ENCODE assay signal across 1 cellular context in the genomic region with DNA sequence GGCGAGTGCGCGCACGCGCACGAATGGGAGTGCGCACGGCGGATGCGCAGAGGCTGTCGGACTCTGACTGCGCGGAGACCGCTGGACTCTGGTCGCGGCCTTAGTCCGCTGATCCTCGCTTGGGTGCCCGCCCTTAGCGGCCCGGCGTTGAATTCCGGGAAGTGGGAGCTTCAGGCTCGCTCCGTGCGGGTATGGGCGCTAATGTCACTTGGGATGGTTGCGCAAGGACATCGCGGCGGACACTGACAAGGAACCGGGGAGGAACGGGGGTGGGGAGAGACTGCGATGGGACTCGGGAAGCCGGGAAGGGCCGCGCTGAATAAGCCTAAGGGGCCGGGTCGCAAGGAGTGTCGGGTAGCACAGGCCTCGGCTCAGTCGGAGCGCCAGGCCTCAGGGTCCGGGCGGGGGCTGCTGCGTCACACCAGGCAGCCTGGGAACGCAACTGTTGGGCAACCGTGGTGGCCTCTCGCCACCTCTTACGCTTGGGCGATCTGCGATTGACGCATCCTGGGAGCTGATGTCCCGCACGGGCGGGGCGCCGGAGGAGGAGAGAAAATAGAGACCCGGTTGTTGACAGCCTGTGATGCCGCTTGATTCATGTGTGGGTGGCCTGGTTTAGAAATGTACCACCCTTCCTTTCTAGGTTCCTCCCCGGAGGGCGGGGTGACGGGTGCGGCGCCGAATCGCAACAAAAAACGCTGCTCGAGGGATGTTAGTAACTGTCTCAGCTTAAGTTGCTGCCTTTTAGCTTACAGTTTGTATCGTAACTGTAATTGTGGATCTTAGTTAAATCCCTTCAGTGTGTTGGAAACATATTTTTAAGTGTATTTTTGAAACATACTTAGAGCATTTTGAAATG.
TF ChIP-seq lines count a peak whose summit lies in the region.

No MANE protein-coding gene starts in this region.

TF ChIP-seq in K562, 482 proteins besides CTCF, POLR2A, EP300 and RAD21 (continued from another document and continues in another):
- no peak for TF ChIP-seq MCM3 (IDR thresholded peaks at IDR 0.05)
- TF ChIP-seq, protein P1, sequence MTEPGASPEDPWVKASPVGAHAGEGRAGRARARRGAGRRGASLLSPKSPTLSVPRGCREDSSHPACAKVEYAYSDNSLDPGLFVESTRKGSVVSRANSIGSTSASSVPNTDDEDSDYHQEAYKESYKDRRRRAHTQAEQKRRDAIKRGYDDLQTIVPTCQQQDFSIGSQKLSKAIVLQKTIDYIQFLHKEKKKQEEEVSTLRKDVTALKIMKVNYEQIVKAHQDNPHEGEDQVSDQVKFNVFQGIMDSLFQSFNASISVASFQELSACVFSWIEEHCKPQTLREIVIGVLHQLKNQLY (CRISPR knock-in tag; conservative IDR thresholded peaks at IDR 0.05), result peak; percentile 51 to 87; a peak in 1 of 4 replicates
- TF ChIP-seq ZNF766 (CRISPR knock-in tag; conservative IDR thresholded peaks at IDR 0.05), result no peak; the same call in none of the 2 replicates
- TF ChIP-seq SIRT6 (IDR thresholded peaks at IDR 0.05; ENCODE audit: low read depth, low read length), result no peak
- TF ChIP-seq RHOXF2B (CRISPR knock-in tag; conservative IDR thresholded peaks at IDR 0.05), result 0 out of 2 replicates have a peak, but pooled peaks have one; percentile 51
- TF ChIP-seq, protein P2, sequence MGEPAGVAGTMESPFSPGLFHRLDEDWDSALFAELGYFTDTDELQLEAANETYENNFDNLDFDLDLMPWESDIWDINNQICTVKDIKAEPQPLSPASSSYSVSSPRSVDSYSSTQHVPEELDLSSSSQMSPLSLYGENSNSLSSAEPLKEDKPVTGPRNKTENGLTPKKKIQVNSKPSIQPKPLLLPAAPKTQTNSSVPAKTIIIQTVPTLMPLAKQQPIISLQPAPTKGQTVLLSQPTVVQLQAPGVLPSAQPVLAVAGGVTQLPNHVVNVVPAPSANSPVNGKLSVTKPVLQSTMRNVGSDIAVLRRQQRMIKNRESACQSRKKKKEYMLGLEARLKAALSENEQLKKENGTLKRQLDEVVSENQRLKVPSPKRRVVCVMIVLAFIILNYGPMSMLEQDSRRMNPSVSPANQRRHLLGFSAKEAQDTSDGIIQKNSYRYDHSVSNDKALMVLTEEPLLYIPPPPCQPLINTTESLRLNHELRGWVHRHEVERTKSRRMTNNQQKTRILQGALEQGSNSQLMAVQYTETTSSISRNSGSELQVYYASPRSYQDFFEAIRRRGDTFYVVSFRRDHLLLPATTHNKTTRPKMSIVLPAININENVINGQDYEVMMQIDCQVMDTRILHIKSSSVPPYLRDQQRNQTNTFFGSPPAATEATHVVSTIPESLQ (CRISPR knock-in tag; IDR thresholded peaks at IDR 0.05), result peak; percentile 74
- no peak for TF ChIP-seq FOXJ3 (CRISPR knock-in tag; IDR thresholded peaks at IDR 0.05)
- TF ChIP-seq PHF20 (IDR thresholded peaks at IDR 0.05; ENCODE audit: partially characterized antibody), result peak; percentile 85
- TF ChIP-seq BHLHE40 (IDR thresholded peaks at IDR 0.05; ENCODE audit: low read length), result peak; percentile 76
- TF ChIP-seq, protein P3, sequence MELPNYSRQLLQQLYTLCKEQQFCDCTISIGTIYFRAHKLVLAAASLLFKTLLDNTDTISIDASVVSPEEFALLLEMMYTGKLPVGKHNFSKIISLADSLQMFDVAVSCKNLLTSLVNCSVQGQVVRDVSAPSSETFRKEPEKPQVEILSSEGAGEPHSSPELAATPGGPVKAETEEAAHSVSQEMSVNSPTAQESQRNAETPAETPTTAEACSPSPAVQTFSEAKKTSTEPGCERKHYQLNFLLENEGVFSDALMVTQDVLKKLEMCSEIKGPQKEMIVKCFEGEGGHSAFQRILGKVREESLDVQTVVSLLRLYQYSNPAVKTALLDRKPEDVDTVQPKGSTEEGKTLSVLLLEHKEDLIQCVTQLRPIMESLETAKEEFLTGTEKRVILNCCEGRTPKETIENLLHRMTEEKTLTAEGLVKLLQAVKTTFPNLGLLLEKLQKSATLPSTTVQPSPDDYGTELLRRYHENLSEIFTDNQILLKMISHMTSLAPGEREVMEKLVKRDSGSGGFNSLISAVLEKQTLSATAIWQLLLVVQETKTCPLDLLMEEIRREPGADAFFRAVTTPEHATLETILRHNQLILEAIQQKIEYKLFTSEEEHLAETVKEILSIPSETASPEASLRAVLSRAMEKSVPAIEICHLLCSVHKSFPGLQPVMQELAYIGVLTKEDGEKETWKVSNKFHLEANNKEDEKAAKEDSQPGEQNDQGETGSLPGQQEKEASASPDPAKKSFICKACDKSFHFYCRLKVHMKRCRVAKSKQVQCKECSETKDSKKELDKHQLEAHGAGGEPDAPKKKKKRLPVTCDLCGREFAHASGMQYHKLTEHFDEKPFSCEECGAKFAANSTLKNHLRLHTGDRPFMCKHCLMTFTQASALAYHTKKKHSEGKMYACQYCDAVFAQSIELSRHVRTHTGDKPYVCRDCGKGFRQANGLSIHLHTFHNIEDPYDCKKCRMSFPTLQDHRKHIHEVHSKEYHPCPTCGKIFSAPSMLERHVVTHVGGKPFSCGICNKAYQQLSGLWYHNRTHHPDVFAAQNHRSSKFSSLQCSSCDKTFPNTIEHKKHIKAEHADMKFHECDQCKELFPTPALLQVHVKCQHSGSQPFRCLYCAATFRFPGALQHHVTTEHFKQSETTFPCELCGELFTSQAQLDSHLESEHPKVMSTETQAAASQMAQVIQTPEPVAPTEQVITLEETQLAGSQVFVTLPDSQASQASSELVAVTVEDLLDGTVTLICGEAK (IDR thresholded peaks at IDR 0.05), result peak; percentile 58
- TF ChIP-seq, protein P3 (CRISPR knock-in tag; IDR thresholded peaks at IDR 0.05), result no peak
- TF ChIP-seq ZBTB1 (CRISPR knock-in tag; IDR thresholded peaks at IDR 0.05; ENCODE audit: borderline replicate concordance, low read depth), result no peak
- peak; percentile 62 for TF ChIP-seq TAF1 (IDR thresholded peaks at IDR 0.05; ENCODE audit: control insufficient read depth, extremely low read depth, insufficient read depth, low read length, severe bottlenecking)
- no peak for TF ChIP-seq NCOA2 (IDR thresholded peaks at IDR 0.05; ENCODE audit: partially characterized antibody in 2 of 2)
- TF ChIP-seq ZNF589 (CRISPR knock-in tag; IDR thresholded peaks at IDR 0.05; ENCODE audit: low read depth), result peak; percentile 82; the same call in 1 of the 2 replicates
- TF ChIP-seq ZNF274 (IDR thresholded peaks at IDR 0.05; ENCODE audit: borderline replicate concordance, low read depth, low read length), result no peak
- peak; percentile 63 for TF ChIP-seq DPF2 (IDR thresholded peaks at IDR 0.05)
- peak; percentile 86 for TF ChIP-seq KDM5B (IDR thresholded peaks at IDR 0.05; ENCODE audit: insufficient replicate concordance, low read depth, low read length)
- TF ChIP-seq, protein P4, sequence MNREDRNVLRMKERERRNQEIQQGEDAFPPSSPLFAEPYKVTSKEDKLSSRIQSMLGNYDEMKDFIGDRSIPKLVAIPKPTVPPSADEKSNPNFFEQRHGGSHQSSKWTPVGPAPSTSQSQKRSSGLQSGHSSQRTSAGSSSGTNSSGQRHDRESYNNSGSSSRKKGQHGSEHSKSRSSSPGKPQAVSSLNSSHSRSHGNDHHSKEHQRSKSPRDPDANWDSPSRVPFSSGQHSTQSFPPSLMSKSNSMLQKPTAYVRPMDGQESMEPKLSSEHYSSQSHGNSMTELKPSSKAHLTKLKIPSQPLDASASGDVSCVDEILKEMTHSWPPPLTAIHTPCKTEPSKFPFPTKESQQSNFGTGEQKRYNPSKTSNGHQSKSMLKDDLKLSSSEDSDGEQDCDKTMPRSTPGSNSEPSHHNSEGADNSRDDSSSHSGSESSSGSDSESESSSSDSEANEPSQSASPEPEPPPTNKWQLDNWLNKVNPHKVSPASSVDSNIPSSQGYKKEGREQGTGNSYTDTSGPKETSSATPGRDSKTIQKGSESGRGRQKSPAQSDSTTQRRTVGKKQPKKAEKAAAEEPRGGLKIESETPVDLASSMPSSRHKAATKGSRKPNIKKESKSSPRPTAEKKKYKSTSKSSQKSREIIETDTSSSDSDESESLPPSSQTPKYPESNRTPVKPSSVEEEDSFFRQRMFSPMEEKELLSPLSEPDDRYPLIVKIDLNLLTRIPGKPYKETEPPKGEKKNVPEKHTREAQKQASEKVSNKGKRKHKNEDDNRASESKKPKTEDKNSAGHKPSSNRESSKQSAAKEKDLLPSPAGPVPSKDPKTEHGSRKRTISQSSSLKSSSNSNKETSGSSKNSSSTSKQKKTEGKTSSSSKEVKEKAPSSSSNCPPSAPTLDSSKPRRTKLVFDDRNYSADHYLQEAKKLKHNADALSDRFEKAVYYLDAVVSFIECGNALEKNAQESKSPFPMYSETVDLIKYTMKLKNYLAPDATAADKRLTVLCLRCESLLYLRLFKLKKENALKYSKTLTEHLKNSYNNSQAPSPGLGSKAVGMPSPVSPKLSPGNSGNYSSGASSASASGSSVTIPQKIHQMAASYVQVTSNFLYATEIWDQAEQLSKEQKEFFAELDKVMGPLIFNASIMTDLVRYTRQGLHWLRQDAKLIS (CRISPR knock-in tag; IDR thresholded peaks at IDR 0.05), result peak; percentile 92
- TF ChIP-seq GABPA (tag; conservative IDR thresholded peaks at IDR 0.05; ENCODE audit: low read depth), result peak; percentile 54
- TF ChIP-seq, protein P5, sequence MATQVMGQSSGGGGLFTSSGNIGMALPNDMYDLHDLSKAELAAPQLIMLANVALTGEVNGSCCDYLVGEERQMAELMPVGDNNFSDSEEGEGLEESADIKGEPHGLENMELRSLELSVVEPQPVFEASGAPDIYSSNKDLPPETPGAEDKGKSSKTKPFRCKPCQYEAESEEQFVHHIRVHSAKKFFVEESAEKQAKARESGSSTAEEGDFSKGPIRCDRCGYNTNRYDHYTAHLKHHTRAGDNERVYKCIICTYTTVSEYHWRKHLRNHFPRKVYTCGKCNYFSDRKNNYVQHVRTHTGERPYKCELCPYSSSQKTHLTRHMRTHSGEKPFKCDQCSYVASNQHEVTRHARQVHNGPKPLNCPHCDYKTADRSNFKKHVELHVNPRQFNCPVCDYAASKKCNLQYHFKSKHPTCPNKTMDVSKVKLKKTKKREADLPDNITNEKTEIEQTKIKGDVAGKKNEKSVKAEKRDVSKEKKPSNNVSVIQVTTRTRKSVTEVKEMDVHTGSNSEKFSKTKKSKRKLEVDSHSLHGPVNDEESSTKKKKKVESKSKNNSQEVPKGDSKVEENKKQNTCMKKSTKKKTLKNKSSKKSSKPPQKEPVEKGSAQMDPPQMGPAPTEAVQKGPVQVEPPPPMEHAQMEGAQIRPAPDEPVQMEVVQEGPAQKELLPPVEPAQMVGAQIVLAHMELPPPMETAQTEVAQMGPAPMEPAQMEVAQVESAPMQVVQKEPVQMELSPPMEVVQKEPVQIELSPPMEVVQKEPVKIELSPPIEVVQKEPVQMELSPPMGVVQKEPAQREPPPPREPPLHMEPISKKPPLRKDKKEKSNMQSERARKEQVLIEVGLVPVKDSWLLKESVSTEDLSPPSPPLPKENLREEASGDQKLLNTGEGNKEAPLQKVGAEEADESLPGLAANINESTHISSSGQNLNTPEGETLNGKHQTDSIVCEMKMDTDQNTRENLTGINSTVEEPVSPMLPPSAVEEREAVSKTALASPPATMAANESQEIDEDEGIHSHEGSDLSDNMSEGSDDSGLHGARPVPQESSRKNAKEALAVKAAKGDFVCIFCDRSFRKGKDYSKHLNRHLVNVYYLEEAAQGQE (CRISPR knock-in tag; IDR thresholded peaks at IDR 0.05; ENCODE audit: low read depth), result peak; percentile 79
- TF ChIP-seq, protein P6, sequence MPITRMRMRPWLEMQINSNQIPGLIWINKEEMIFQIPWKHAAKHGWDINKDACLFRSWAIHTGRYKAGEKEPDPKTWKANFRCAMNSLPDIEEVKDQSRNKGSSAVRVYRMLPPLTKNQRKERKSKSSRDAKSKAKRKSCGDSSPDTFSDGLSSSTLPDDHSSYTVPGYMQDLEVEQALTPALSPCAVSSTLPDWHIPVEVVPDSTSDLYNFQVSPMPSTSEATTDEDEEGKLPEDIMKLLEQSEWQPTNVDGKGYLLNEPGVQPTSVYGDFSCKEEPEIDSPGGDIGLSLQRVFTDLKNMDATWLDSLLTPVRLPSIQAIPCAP (CRISPR knock-in tag; IDR thresholded peaks at IDR 0.05; ENCODE audit: borderline replicate concordance), result no peak
- TF ChIP-seq, protein P7, sequence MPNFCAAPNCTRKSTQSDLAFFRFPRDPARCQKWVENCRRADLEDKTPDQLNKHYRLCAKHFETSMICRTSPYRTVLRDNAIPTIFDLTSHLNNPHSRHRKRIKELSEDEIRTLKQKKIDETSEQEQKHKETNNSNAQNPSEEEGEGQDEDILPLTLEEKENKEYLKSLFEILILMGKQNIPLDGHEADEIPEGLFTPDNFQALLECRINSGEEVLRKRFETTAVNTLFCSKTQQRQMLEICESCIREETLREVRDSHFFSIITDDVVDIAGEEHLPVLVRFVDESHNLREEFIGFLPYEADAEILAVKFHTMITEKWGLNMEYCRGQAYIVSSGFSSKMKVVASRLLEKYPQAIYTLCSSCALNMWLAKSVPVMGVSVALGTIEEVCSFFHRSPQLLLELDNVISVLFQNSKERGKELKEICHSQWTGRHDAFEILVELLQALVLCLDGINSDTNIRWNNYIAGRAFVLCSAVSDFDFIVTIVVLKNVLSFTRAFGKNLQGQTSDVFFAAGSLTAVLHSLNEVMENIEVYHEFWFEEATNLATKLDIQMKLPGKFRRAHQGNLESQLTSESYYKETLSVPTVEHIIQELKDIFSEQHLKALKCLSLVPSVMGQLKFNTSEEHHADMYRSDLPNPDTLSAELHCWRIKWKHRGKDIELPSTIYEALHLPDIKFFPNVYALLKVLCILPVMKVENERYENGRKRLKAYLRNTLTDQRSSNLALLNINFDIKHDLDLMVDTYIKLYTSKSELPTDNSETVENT (CRISPR knock-in tag; IDR thresholded peaks at IDR 0.05), result peak; percentile 64
